In the genomic region with DNA sequence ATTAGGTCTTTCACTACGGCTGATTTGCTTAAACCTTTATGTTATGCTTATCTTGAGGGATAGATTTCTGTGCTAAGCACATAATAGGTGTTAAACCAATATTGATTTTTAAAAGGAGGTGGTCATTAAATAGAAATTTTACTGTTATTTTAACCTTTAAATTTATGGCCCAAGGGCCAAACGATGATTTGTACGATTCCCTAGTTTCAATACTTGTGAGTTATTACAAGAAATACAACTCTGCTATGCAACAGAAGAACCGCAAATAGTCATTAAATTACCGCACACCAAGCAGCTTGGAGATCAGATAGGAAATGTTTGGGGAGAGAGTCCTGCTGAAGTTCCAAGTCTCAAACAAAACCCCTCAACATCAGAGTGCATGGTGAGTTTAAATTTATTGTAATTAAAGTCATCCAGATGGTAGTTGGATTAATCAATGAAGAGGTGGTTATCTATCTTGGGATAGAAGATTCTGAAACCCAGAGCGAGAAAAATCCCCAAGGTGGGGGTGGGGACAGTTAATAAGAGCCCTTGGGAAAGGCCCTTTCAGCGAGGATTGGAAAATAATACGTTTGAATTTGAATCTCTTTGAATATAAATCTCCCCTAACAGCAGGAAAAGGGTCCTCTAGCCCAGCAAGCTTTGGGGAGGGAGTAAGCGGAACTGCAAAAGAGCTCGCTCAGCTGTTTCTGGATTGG, we compare ENCODE assay signal across 8 cellular contexts. TPM values are rescaled to one million over a fixed set of nuclear protein-coding genes. Genes with fewer than 3 reads are reported as not detected.
DNase-seq lines count a peak whose midpoint lies in the region; ATAC-seq and TF ChIP-seq lines count a peak whose summit lies in the region.

No MANE protein-coding gene starts in this region.

- H3K4me3 ChIP-seq in Loucy (ENCODE audit: low read length, poor library complexity, severe bottlenecking) (peak overlapping the region; percentile 87), iPS-11a (ENCODE audit: low read depth, low read length) (peak overlapping the region; percentile 74)

- ATAC-seq in activated T-cell treated with anti-CD3 and anti-CD28 coated beads, Interleukin-2, amount 50 U/mL, for 72 hours (replicated peaks in 1 of 2): no peak
- no peak for ATAC-seq in stimulated activated effector memory CD8-positive, alpha-beta T cell treated with anti-CD3 and anti-CD28 coated beads, Interleukin-12 subunit alpha, Interleukin-12 subunit beta, amount 100 ng/mL, for 72 hours
- ATAC-seq in HG03442 (IDR thresholded peaks at IDR 0.05; ENCODE audit: unreplicated experiment): no peak

- peak overlapping the region; percentile 94 for H2AFZ ChIP-seq in Loucy (ENCODE audit: low read length)

- H3K36me3 ChIP-seq in Loucy (ENCODE audit: insufficient read depth, low read length): no peaks in the 10 kb centered on the region

- H3K9me2 ChIP-seq in Loucy (replicated peaks; ENCODE audit: low read depth, low read length): no peaks in the 10 kb centered on the region

- H3K9me3 Mint-ChIP-seq in activated T-cell treated with anti-CD3 and anti-CD28 coated beads, Interleukin-2, amount 50 U/mL, for 72 hours: no peaks in the 10 kb centered on the region
- no peaks in the 10 kb centered on the region for H3K9me3 Mint-ChIP-seq in stimulated activated effector memory CD8-positive, alpha-beta T cell treated with anti-CD3 and anti-CD28 coated beads, Interleukin-12 subunit alpha, Interleukin-12 subunit beta, amount 100 ng/mL, for 72 hours

- peak overlapping the region; percentile 84 to 96 for H3K4me3 Mint-ChIP-seq in activated T-cell treated with anti-CD3 and anti-CD28 coated beads, Interleukin-2, amount 50 U/mL, for 72 hours
- peak overlapping the region; percentile 91 for H3K4me3 Mint-ChIP-seq in stimulated activated effector memory CD8-positive, alpha-beta T cell treated with anti-CD3 and anti-CD28 coated beads, Interleukin-12 subunit alpha, Interleukin-12 subunit beta, amount 100 ng/mL, for 72 hours

- peaks cover 35% of the 10 kb centered on the region for H3K4me1 ChIP-seq in Loucy (ENCODE audit: insufficient read depth, low read length, poor library complexity, severe bottlenecking)

- 0 out of 2 replicates have a peak, but pooled peaks cover 3% of the 10 kb centered on the region for H3F3A ChIP-seq in Loucy (ENCODE audit: low read depth)

- peak overlapping the region; percentile 94 for H3K9ac ChIP-seq in Loucy (ENCODE audit: low read depth, low read length, poor library complexity, severe bottlenecking)

- H3K27me3 Mint-ChIP-seq in activated T-cell treated with anti-CD3 and anti-CD28 coated beads, Interleukin-2, amount 50 U/mL, for 72 hours (ENCODE audit: low read depth): no peaks in the 10 kb centered on the region

- DNase-seq in DMS 273 (lab: John Stamatoyannopoulos, UW; ENCODE audit: unreplicated experiment) (peak; percentile 66), DMS 273 treated with DMSO at 0.1 percent for 48 hours (lab: John Stamatoyannopoulos, UW) (no peak), D341Med (ENCODE audit: low spot score) (no peak)
- DNase-seq in activated T-cell treated with anti-CD3 and anti-CD28 coated beads, Interleukin-2, amount 50 U/mL, for 72 hours: peak in 1 of 2 donors; percentile 5
- no peak for DNase-seq in stimulated activated effector memory CD8-positive, alpha-beta T cell treated with anti-CD3 and anti-CD28 coated beads, Interleukin-12 subunit alpha, Interleukin-12 subunit beta, amount 100 ng/mL, for 72 hours (ENCODE audit: low spot score in 2 of 2)

- H3K9me3 ChIP-seq in Loucy (ENCODE audit: insufficient read depth, low read depth, low read length): no peaks in the 10 kb centered on the region

- peak overlapping the region; percentile 92 for H3K27ac Mint-ChIP-seq in activated T-cell treated with anti-CD3 and anti-CD28 coated beads, Interleukin-2, amount 50 U/mL, for 72 hours
- peak overlapping the region; percentile 93 for H3K27ac Mint-ChIP-seq in stimulated activated effector memory CD8-positive, alpha-beta T cell treated with anti-CD3 and anti-CD28 coated beads, Interleukin-12 subunit alpha, Interleukin-12 subunit beta, amount 100 ng/mL, for 72 hours

- H3K27me3 ChIP-seq in Loucy (ENCODE audit: insufficient read depth, low read length, poor library complexity, severe bottlenecking): no peaks in the 10 kb centered on the region

- H3K4me1 Mint-ChIP-seq in activated T-cell treated with anti-CD3 and anti-CD28 coated beads, Interleukin-2, amount 50 U/mL, for 72 hours (ENCODE audit: low read depth): peaks cover 27% of the 10 kb centered on the region
- H3K4me1 Mint-ChIP-seq in stimulated activated effector memory CD8-positive, alpha-beta T cell treated with anti-CD3 and anti-CD28 coated beads, Interleukin-12 subunit alpha, Interleukin-12 subunit beta, amount 100 ng/mL, for 72 hours: peaks cover 19% of the 10 kb centered on the region

- peak overlapping the region; percentile 96 for H3K4me2 ChIP-seq in Loucy (ENCODE audit: low read depth, low read length, poor library complexity, severe bottlenecking)

- H4K20me1 ChIP-seq in Loucy (ENCODE audit: insufficient read depth, low read length, poor library complexity, severe bottlenecking): peaks cover 25% of the 10 kb centered on the region

- peaks cover 1 to 2% of the 10 kb centered on the region in 2 donors for H3K36me3 Mint-ChIP-seq in activated T-cell treated with anti-CD3 and anti-CD28 coated beads, Interleukin-2, amount 50 U/mL, for 72 hours (ENCODE audit: insufficient read depth in 2 of 2)
- H3K36me3 Mint-ChIP-seq in stimulated activated effector memory CD8-positive, alpha-beta T cell treated with anti-CD3 and anti-CD28 coated beads, Interleukin-12 subunit alpha, Interleukin-12 subunit beta, amount 100 ng/mL, for 72 hours: peaks cover 13% of the 10 kb centered on the region

- peaks cover 36% of the 10 kb centered on the region for H3K79me2 ChIP-seq in Loucy (ENCODE audit: insufficient read depth, low read length)

- TF ChIP-seq CTCF in Loucy (conservative IDR thresholded peaks at IDR 0.05; ENCODE audit: low read length): no peak

RNA-seq across cellular contexts. Expression of gene QSER1, which starts 0.8 kb away (rescaled TPM):
- 10 to 100 TPM in 1 of 2 donors, 1 to 10 TPM in 1; 9.8 to 11.1 TPM for total RNA-seq in activated T-cell treated with anti-CD3 and anti-CD28 coated beads, Interleukin-2, amount 50 U/mL, for 72 hours
